ENCODE assay signal across 31 cellular contexts in genomic region chr13:71018544-71018943, GRCh38.
"Had no signal": no experiment of that assay in that cellular context is flagged by ENCODE, and none has a peak within 500 bp of the region (broad histone marks: within the 10 kb centered on the region; RNA-seq: fewer than 3 reads in every experiment).

No MANE protein-coding gene starts in this region.

- H3K27me3 ChIP-seq: adrenal gland, body of pancreas, brain microvascular endothelial cell, breast epithelium had no signal

- ATAC-seq: activated CD8-positive, alpha-beta T cell treated with anti-CD3 and anti-CD28 coated beads for 36 hours; activated naive CD4-positive, alpha-beta T cell treated with anti-CD3 and anti-CD28 coated beads, Interleukin-2, amount 50 U/mL, for 72 hours; activated T-cell treated with anti-CD3 and anti-CD28 coated beads, Interleukin-2, amount 50 U/mL, for 4 hours; activated T-cell treated with anti-CD3 and anti-CD28 coated beads, Interleukin-2, amount 50 U/mL, for 72 hours; activated T-helper 17 cell treated with anti-CD3 and anti-CD28 coated beads, Interleukin-2, amount 50 U/mL, for 72 hours; body of pancreas had no signal

- H3K4me3 ChIP-seq: adrenal gland, body of pancreas, breast epithelium had no signal

- H3K27ac ChIP-seq: adrenal gland, body of pancreas, brain microvascular endothelial cell, breast epithelium, VCaP had no signal

- H3K36me3 ChIP-seq: adrenal gland, brain microvascular endothelial cell, breast epithelium had no signal

- H3K9me3 ChIP-seq: adrenal gland, body of pancreas, breast epithelium had no signal

- H3K4me1 ChIP-seq: adrenal gland, body of pancreas, breast epithelium had no signal

- DNase-seq: activated B cell treated with CpG ODN at 0.5 μM for 24 hours; activated CD4-positive, alpha-beta memory T cell treated with anti-CD3 and anti-CD28 coated beads for 36 hours; activated CD4-positive, alpha-beta T cell treated with anti-CD3 and anti-CD28 coated beads for 4 hours; activated CD4-positive, alpha-beta T cell treated with anti-CD3 and anti-CD28 coated beads, Interleukin-2, amount 10 ng/mL, durations not matched to agents 24 days and 14 days; activated CD4-positive, alpha-beta T cell treated with anti-CD3 and anti-CD28 coated beads, Interleukin-2, amount 50 U/mL, for 1 hour; activated CD4-positive, alpha-beta T cell treated with anti-CD3 and anti-CD28 coated beads, Interleukin-2, amount 50 U/mL, for 4 hours; activated CD4-positive, CD25-positive, alpha-beta regulatory T cell treated with anti-CD3 and anti-CD28 coated beads, Interleukin-2, amount 50 U/mL, for 72 hours; activated CD8-positive, alpha-beta memory T cell treated with anti-CD3 and anti-CD28 coated beads, Interleukin-2, amount 50 U/mL, for 4 hours; activated CD8-positive, alpha-beta T cell treated with anti-CD3 and anti-CD28 coated beads for 36 hours; activated effector memory CD4-positive, alpha-beta T cell treated with anti-CD3 and anti-CD28 coated beads, Interleukin-2, amount 50 U/mL, for 16 hours; activated gamma-delta T cell treated with Interleukin-2 at 50 U/mL for 16 hours; activated naive CD4-positive, alpha-beta T cell; activated naive CD4-positive, alpha-beta T cell treated with anti-CD3 and anti-CD28 coated beads for 36 hours; activated naive CD4-positive, alpha-beta T cell treated with anti-CD3 and anti-CD28 coated beads, Interleukin-2, amount 50 U/mL, for 16 hours; activated naive CD8-positive, alpha-beta T cell treated with anti-CD3 and anti-CD28 coated beads for 36 hours; activated T-cell treated with anti-CD3 and anti-CD28 coated beads for 4 hours; activated T-cell treated with anti-CD3 and anti-CD28 coated beads, Interleukin-2, amount 50 U/mL, for 1 hour; activated T-cell treated with anti-CD3 and anti-CD28 coated beads, Interleukin-2, amount 50 U/mL, for 4 hours; activated T-cell treated with anti-CD3 and anti-CD28 coated beads, Interleukin-2, amount 50 U/mL, for 72 hours; adrenal gland; amniotic stem cell; aorta; body of pancreas; central memory CD4-positive, alpha-beta T cell; T-helper 2 cell; T-helper 9 cell had no signal
